10 cellular contexts compared by ENCODE assay signal in the genomic region with DNA sequence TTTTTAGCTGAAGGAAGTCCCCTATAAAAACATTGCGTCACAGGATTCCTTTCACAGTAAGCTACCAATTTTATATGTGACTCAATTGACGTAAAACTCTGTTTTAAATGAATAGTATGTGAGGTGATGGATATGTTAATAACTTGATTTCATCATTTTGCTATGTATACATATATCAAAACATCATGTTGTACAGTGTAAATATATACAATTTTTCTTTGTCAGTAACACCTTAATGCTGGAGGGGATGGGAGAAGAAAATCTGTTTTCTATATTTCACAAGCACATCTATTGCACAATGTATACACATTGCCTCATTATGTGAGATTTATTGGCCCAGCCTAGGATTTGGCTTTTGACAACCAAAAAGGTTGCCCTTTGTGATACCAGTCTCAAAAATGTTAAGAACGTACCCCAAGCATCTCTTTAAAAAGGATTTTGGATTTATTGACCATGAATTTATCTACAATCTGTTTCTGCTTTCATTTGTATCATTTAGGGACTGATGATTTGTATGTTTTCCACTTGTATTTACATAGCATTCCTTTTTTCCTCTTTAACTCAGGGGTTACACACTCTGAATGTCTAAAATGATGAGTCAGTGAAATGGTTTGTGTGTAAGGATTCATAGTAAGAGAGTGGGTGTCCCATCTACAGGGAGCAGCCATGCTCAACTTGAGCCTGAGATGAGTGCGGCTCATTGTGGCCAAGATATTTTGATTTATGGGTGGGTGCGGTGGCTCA.
A peak's percentile ranks its signal among the peaks of the same experiment; 100 is the strongest.
DNase-seq lines count a peak whose midpoint lies in the region; FAIRE-seq and TF ChIP-seq lines count a peak whose summit lies in the region.
"Had no signal": no experiment of that assay in that cellular context is flagged by ENCODE, and none has a peak within 500 bp of the region (broad histone marks: within the 10 kb centered on the region; RNA-seq: fewer than 3 reads in every experiment).

No MANE protein-coding gene starts in this region.

- no peaks in the 10 kb centered on the region for H3K27me3 ChIP-seq in SJCRH30
- H3K27me3 ChIP-seq: spleen, tibial nerve had no signal

- peak; percentile 89 for DNase-seq in AG10803 (ENCODE audit: low read depth)
- peak; percentile 23 for DNase-seq in HS-5 (ENCODE audit: low read depth)
- DNase-seq in kidney tubule cell (ENCODE audit: low spot score), result peak; percentile 58
- DNase-seq in NCI-H526 treated with DMSO at 0.1 percent for 48 hours (lab: John Stamatoyannopoulos, UW), result no peak
- DNase-seq in GM19239 (ENCODE audit: insufficient read length, low spot score), result no peak
- DNase-seq in NCI-H82 (lab: John Stamatoyannopoulos, UW), result no peak
- DNase-seq in SJCRH30, result no peak
- DNase-seq: spleen had no signal

- no peaks in the 10 kb centered on the region for H3K9me3 Mint-ChIP-seq in activated naive CD8-positive, alpha-beta T cell (ENCODE audit: low read depth)

- H3K27ac Mint-ChIP-seq in activated naive CD8-positive, alpha-beta T cell, result peak overlapping the region; percentile 65

- H3K9me3 ChIP-seq in SJCRH30 (replicated peaks), result no peaks in the 10 kb centered on the region
- H3K9me3 ChIP-seq: spleen, tibial nerve had no signal

- TF ChIP-seq CTCF in AG10803 (conservative IDR thresholded peaks at IDR 0.05; ENCODE audit: low read length), result no peak

- H3K4me1 ChIP-seq in SJCRH30, result no peaks in the 10 kb centered on the region

- H3K27ac ChIP-seq in SJCRH30, result no peak overlapping the region

- no peak overlapping the region for H3K4me3 Mint-ChIP-seq in activated naive CD8-positive, alpha-beta T cell

- no peak for FAIRE-seq in GM19239 (lab: Jason Lieb, UNC)

- no peak overlapping the region for H3K4me3 ChIP-seq in AG10803 (ENCODE audit: low read length)
- no peak overlapping the region for H3K4me3 ChIP-seq in SJCRH30
- H3K4me3 ChIP-seq: spleen, tibial nerve had no signal

- H3K36me3 ChIP-seq in SJCRH30, result no peaks in the 10 kb centered on the region

- H3K27me3 Mint-ChIP-seq in activated naive CD8-positive, alpha-beta T cell, result no peaks in the 10 kb centered on the region

- H3K36me3 Mint-ChIP-seq in activated naive CD8-positive, alpha-beta T cell, result peaks cover 7% of the 10 kb centered on the region

- H3K4me1 Mint-ChIP-seq in activated naive CD8-positive, alpha-beta T cell (ENCODE audit: low read depth), result peaks cover 69% of the 10 kb centered on the region

Comparison
In these comparisons a context has a peak if more than half of its experiments do, and no peak if none do; other contexts are left out.
1. DNase-seq: peak in AG10803 (single experiment), HS-5 (single experiment) and kidney tubule cell (single experiment); none in NCI-H526 treated with DMSO at 0.1 percent for 48 hours (single experiment), GM19239 (single experiment), NCI-H82 (single experiment) and SJCRH30 (0 of 2).